9 cellular contexts compared by ENCODE assay signal in genomic region chr19:30046522-30046921, GRCh38.
DNase-seq lines count a peak whose midpoint lies in the region; ATAC-seq, FAIRE-seq and TF ChIP-seq lines count a peak whose summit lies in the region.
"Had no signal": no experiment of that assay in that cellular context is flagged by ENCODE, and none has a peak within 500 bp of the region (broad histone marks: within the 10 kb centered on the region; RNA-seq: fewer than 3 reads in every experiment).

No MANE protein-coding gene starts in this region.

- H3K79me2 ChIP-seq in K562 (ENCODE audit: control insufficient read depth, insufficient read depth, low read length), result no peaks in the 10 kb centered on the region
- H3K79me2 ChIP-seq in neural cell (replicated peaks; ENCODE audit: insufficient read depth, low read length), result no peaks in the 10 kb centered on the region

- no peaks in the 10 kb centered on the region for H3K4me1 ChIP-seq in heart right ventricle
- H3K4me1 ChIP-seq in right atrium auricular region, result no peaks in the 10 kb centered on the region
- H3K4me1 ChIP-seq in K562 (replicated peaks in 1 of 2; ENCODE audit: control insufficient read depth in 2 of 2, insufficient read depth in 2 of 2, low read length in 2 of 2), result peaks cover 0 to 3% of the 10 kb centered on the region in 2 experiments; a peak in 1 of 5 replicates
- H3K4me1 ChIP-seq in effector memory CD4-positive, alpha-beta T cell (ENCODE audit: control insufficient read depth, insufficient read depth, low read length, poor library complexity, severe bottlenecking), result no peaks in the 10 kb centered on the region

- in situ Hi-C loops in K562 (cut with MboI), result no loop called here

- H3K9me1 ChIP-seq in K562 (ENCODE audit: control insufficient read depth, insufficient read depth, low read length), result no peaks in the 10 kb centered on the region

- H4K20me1 ChIP-seq in K562 (replicated peaks; ENCODE audit: control insufficient read depth, insufficient read depth, low read length) (0 out of 2 replicates have a peak, but pooled peaks cover 5% of the 10 kb centered on the region), neural cell (ENCODE audit: insufficient read depth) (no peaks in the 10 kb centered on the region)

- BruUV-seq in K562 (replicated peaks; lab: Mats Ljungman, UMichigan), result no TSS peak

- ATAC-seq in heart right ventricle (no peak), HG03521 (IDR thresholded peaks at IDR 0.05; ENCODE audit: unreplicated experiment) (peak; percentile 58), K562 (peak; percentile 61)

- no peak for DNase-seq in heart right ventricle
- no peak for DNase-seq in right atrium auricular region (ENCODE audit: low spot score)
- peak in 1 of 4 experiments; percentile 11 for DNase-seq in K562 (ENCODE audit: extremely low read depth in 1 of 4, low spot score in 3 of 4)
- DNase-seq in effector memory CD4-positive, alpha-beta T cell, result no peak
- no peak for DNase-seq in stimulated activated naive CD4-positive, alpha-beta T cell (lab: John Stamatoyannopoulos, UW)
- no peak for DNase-seq in D341Med (ENCODE audit: low spot score)
- DNase-seq: activated naive CD8-positive, alpha-beta T cell treated with anti-CD3 and anti-CD28 coated beads, Interleukin-2, amount 10 ng/mL, durations not matched to agents 7 days and 5 days had no signal

- TF ChIP-seq CTCF in heart right ventricle (IDR thresholded peaks at IDR 0.05), result peak in 8 of 9 donors; percentile 19 to 47 (median 34)
- peak in 1 of 2 donors; percentile 45 for TF ChIP-seq CTCF in right atrium auricular region (IDR thresholded peaks at IDR 0.05)
- TF ChIP-seq CTCF in K562 (IDR thresholded peaks at IDR 0.05 in 2 of 3, conservative IDR thresholded peaks at IDR 0.05 in 1 of 3; ENCODE audit: insufficient read depth in 2 of 3, low read depth in 1 of 3, low read length in 3 of 3), result peak; percentile 41 to 50 (median 49); a peak in 5 of 6 replicates
- peak; percentile 95 for TF ChIP-seq CTCF in neural cell (IDR thresholded peaks at IDR 0.05; ENCODE audit: poor library complexity, severe bottlenecking)

- no peak for TF ChIP-seq POLR2A in K562 (conservative IDR thresholded peaks at IDR 0.05)

- H3K4me3 ChIP-seq in heart right ventricle (no peak overlapping the region), right atrium auricular region (no peak overlapping the region), K562 (no peak overlapping the region), neural cell (ENCODE audit: low read length) (peak overlapping the region; percentile 38)
- no peak overlapping the region for H3K4me3 ChIP-seq in effector memory CD4-positive, alpha-beta T cell (ENCODE audit: insufficient read depth, low read depth, low read length, poor library complexity, severe bottlenecking)

- H3K9ac ChIP-seq in K562 (ENCODE audit: insufficient read depth in 1 of 2, low read depth in 2 of 2, low read length in 2 of 2) (no peak overlapping the region), neural cell (ENCODE audit: low read length) (peak overlapping the region; percentile 13)

- TF ChIP-seq EP300 in K562 (IDR thresholded peaks at IDR 0.05; ENCODE audit: low read length), result no peak
- TF ChIP-seq EP300 in neural cell (conservative IDR thresholded peaks at IDR 0.05; ENCODE audit: poor library complexity, severe bottlenecking), result peak; percentile 83

- H3K4me2 ChIP-seq in K562 (ENCODE audit: insufficient read depth, low read length), result no peak overlapping the region
- H3K4me2 ChIP-seq in neural cell (ENCODE audit: low read length), result peak overlapping the region; percentile 50

- H3K27me3 ChIP-seq in heart right ventricle, result no peaks in the 10 kb centered on the region
- H3K27me3 ChIP-seq in right atrium auricular region, result no peaks in the 10 kb centered on the region
- peaks cover 0 to under 1% of the 10 kb centered on the region in 2 experiments; a peak in 1 of 5 replicates for H3K27me3 ChIP-seq in K562 (ENCODE audit: control insufficient read depth in 2 of 2, insufficient read depth in 2 of 2, low read length in 2 of 2)
- no peaks in the 10 kb centered on the region for H3K27me3 ChIP-seq in neural cell (ENCODE audit: insufficient read depth, low read depth, low read length)
- H3K27me3 ChIP-seq in effector memory CD4-positive, alpha-beta T cell (replicated peaks; ENCODE audit: control insufficient read depth, insufficient read depth, low read length, poor library complexity, severe bottlenecking), result no peaks in the 10 kb centered on the region

- no peaks in the 10 kb centered on the region for H3K9me3 ChIP-seq in heart right ventricle
- H3K9me3 ChIP-seq in right atrium auricular region, result no peaks in the 10 kb centered on the region
- H3K9me3 ChIP-seq in K562 (replicated peaks; ENCODE audit: control insufficient read depth, insufficient read depth, low read depth, low read length), result no peaks in the 10 kb centered on the region
- no peaks in the 10 kb centered on the region for H3K9me3 ChIP-seq in neural cell (ENCODE audit: low read length)
- no peaks in the 10 kb centered on the region for H3K9me3 ChIP-seq in effector memory CD4-positive, alpha-beta T cell (ENCODE audit: control insufficient read depth, low read length)

- H2AFZ ChIP-seq in K562 (ENCODE audit: low read depth, low read length), result no peak overlapping the region
- no peak overlapping the region for H2AFZ ChIP-seq in neural cell (ENCODE audit: low read depth, low read length)

- no peaks in the 10 kb centered on the region for H3K9me2 ChIP-seq in neural cell (ENCODE audit: insufficient read depth, low read length)

- H3K27ac ChIP-seq in heart right ventricle, result no peak overlapping the region
- H3K27ac ChIP-seq in right atrium auricular region, result no peak overlapping the region
- H3K27ac ChIP-seq in K562 (ENCODE audit: extremely low read depth, low read depth, low read length), result no peak overlapping the region
- peak overlapping the region; percentile 60 for H3K27ac ChIP-seq in neural cell (ENCODE audit: low read length)
- no peak overlapping the region for H3K27ac ChIP-seq in effector memory CD4-positive, alpha-beta T cell (ENCODE audit: insufficient read depth, low read length, poor library complexity, severe bottlenecking)

- H3K36me3 ChIP-seq in heart right ventricle, result no peaks in the 10 kb centered on the region
- no peaks in the 10 kb centered on the region for H3K36me3 ChIP-seq in right atrium auricular region
- H3K36me3 ChIP-seq in K562 (ENCODE audit: control insufficient read depth, insufficient read depth, low read length), result no peaks in the 10 kb centered on the region; the same call in 2 of the 3 replicates
- no peaks in the 10 kb centered on the region for H3K36me3 ChIP-seq in neural cell (ENCODE audit: insufficient read depth, low read length)
- H3K36me3 ChIP-seq in effector memory CD4-positive, alpha-beta T cell (ENCODE audit: control insufficient read depth, insufficient read depth, low read length), result no peaks in the 10 kb centered on the region

- CTCF ChIA-PET in K562 (lab: Yijun Ruan, JAX; ENCODE audit: low intra/inter-chr PET ratio), result no interaction called here

- POLR2A ChIA-PET in K562 (lab: Yijun Ruan, JAX), result no interaction called here

- H3F3A ChIP-seq in neural cell (ENCODE audit: insufficient read depth, low read length, poor library complexity, severe bottlenecking), result no peaks in the 10 kb centered on the region

- no peak for TF ChIP-seq RAD21 in K562 (CRISPR knock-in tag; conservative IDR thresholded peaks at IDR 0.05 in 1 of 2, IDR thresholded peaks at IDR 0.05 in 1 of 2)
- TF ChIP-seq RAD21 in neural cell (conservative IDR thresholded peaks at IDR 0.05), result peak; percentile 82

- FAIRE-seq in K562 (lab: Jason Lieb, UNC), result no peak

- intact Hi-C loops in heart right ventricle (cut with DNase I), result loop anchor here in 1 of 10 donors (10.0 kb wide), 1 partner anchor 608 kb away; no protein-coding TSS in a partner anchor
- intact Hi-C loops in K562 (cut with micrococcal nuclease), result no loop called here

- WGBS in heart right ventricle, 2 donors, result 51 to 55% methylated on average over 4 of the region's 4 CpGs
- 48% methylated on average over 4 of the region's 4 CpGs for WGBS in K562 (ENCODE audit: insufficient coverage, low coverage, missing lambda C conversion rate)

TF ChIP-seq in K562, 482 proteins besides CTCF, POLR2A, EP300 and RAD21 (continues in another document):
- TF ChIP-seq MEIS2 (IDR thresholded peaks at IDR 0.05; ENCODE audit: partially characterized antibody), result peak; percentile 6
- no peak for TF ChIP-seq CREB3L1 (IDR thresholded peaks at IDR 0.05; ENCODE audit: borderline replicate concordance, low read depth)

TF ChIP-seq in neural cell, 6 proteins besides CTCF, POLR2A, EP300 and RAD21:
- TF ChIP-seq POLR2AphosphoS5 (IDR thresholded peaks at IDR 0.05), result peak; percentile 44
- TF ChIP-seq REST (IDR thresholded peaks at IDR 0.05; ENCODE audit: borderline replicate concordance), result no peak
- TF ChIP-seq TAF1 (IDR thresholded peaks at IDR 0.05; ENCODE audit: low read depth), result no peak
- TF ChIP-seq EZH2 (IDR thresholded peaks at IDR 0.05; ENCODE audit: borderline replicate concordance, insufficient read depth, low read length, poor library complexity, severe bottlenecking), result no peak
- peak; percentile 40 for TF ChIP-seq MXI1 (conservative IDR thresholded peaks at IDR 0.05; ENCODE audit: poor library complexity, severe bottlenecking)
- TF ChIP-seq SMC3 (conservative IDR thresholded peaks at IDR 0.05; ENCODE audit: poor library complexity), result peak; percentile 87

Comparison
In these comparisons a context has a peak if more than half of its experiments do, and no peak if none do; other contexts are left out.
1. ATAC-seq: peak in HG03521 (single experiment) and K562 (single experiment); none in heart right ventricle (0 of 8).